1 cellular context compared by ENCODE assay signal in genomic region chr5:59128646-59129290, GRCh38.
TF ChIP-seq lines count a peak whose summit lies in the region.

No MANE protein-coding gene starts in this region.

TF ChIP-seq in A549, 52 proteins besides CTCF, POLR2A, EP300 and RAD21 (continued from another document):
- TF ChIP-seq, protein P1, sequence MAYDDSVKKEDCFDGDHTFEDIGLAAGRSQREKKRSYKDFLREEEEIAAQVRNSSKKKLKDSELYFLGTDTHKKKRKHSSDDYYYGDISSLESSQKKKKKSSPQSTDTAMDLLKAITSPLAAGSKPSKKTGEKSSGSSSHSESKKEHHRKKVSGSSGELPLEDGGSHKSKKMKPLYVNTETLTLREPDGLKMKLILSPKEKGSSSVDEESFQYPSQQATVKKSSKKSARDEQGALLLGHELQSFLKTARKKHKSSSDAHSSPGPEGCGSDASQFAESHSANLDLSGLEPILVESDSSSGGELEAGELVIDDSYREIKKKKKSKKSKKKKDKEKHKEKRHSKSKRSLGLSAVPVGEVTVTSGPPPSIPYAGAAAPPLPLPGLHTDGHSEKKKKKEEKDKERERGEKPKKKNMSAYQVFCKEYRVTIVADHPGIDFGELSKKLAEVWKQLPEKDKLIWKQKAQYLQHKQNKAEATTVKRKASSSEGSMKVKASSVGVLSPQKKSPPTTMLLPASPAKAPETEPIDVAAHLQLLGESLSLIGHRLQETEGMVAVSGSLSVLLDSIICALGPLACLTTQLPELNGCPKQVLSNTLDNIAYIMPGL (CRISPR knock-in tag; IDR thresholded peaks at IDR 0.05; ENCODE audit: borderline replicate concordance): peak; percentile 37; the same call in 1 of the 2 replicates
- TF ChIP-seq KDM5A (IDR thresholded peaks at IDR 0.05) (no peak), HOXB5 (CRISPR knock-in tag; IDR thresholded peaks at IDR 0.05) (peak; percentile 89), FOSB (CRISPR knock-in tag; IDR thresholded peaks at IDR 0.05) (peak; percentile 15; the same call in 1 of the 2 replicates), HOXB13 (CRISPR knock-in tag; IDR thresholded peaks at IDR 0.05; ENCODE audit: low read depth) (peak; percentile 93), GATA3 (IDR thresholded peaks at IDR 0.05; ENCODE audit: borderline replicate concordance) (no peak), HEYL (CRISPR knock-in tag; IDR thresholded peaks at IDR 0.05) (peak; percentile 83; the same call in 1 of the 2 replicates), RARB (CRISPR knock-in tag; IDR thresholded peaks at IDR 0.05) (0 out of 2 replicates have a peak, but pooled peaks have one; percentile 49), ZNF302 (CRISPR knock-in tag; IDR thresholded peaks at IDR 0.05) (peak; percentile 38; the same call in 1 of the 2 replicates), TP53 (CRISPR knock-in tag; IDR thresholded peaks at IDR 0.05) (no peak), ZSCAN20 (CRISPR knock-in tag; IDR thresholded peaks at IDR 0.05) (peak; percentile 88)
